ENCODE assay signal across 11 cellular contexts in the genomic region with DNA sequence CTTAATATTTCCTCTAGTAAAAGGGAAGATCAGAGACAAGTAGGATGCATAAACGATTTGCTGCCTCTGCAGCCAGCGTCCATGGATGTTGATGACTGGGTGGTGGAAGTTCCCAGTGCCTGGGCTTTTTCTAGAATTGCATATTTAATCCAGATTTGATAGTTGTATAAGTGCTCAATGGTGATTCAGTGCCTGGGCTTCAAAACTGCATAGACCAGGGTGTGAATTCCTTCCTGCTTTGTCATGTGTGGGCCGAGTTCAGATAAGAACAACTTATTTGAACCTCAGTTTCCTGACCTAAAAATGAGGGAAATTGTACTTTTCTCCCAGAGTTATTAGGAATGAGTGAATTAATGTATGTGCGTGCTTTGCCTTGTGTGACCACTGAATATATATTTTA.
DNase-seq lines count a peak whose midpoint lies in the region; ATAC-seq and TF ChIP-seq lines count a peak whose summit lies in the region.
"Had no signal": no experiment of that assay in that cellular context is flagged by ENCODE, and none has a peak within 500 bp of the region (broad histone marks: within the 10 kb centered on the region; RNA-seq: fewer than 3 reads in every experiment).

No MANE protein-coding gene starts in this region.

- no peak overlapping the region for H3K4me3 ChIP-seq in Panc1 (ENCODE audit: low read depth in 2 of 2, low read length in 2 of 2)

- TF ChIP-seq CTCF in Panc1 (IDR thresholded peaks at IDR 0.05): no peak

- in situ Hi-C loops in Panc1 (cut with HindIII; ENCODE audit: low pct_unique_long_range_greater_than_20kb, low sequenced_read_pairs): no loop called here

- H3K4me1 Mint-ChIP-seq in natural killer cell treated with Interleukin-12 subunit alpha and Interleukin-12 subunit beta and Interleukin-15 and Interleukin-18, amount 100 ng/mL, for 72 hours (ENCODE audit: low read depth in 2 of 2): peaks cover 37 to 41% of the 10 kb centered on the region in 2 donors
- H3K4me1 Mint-ChIP-seq in activated CD4-positive, alpha-beta T cell treated with anti-CD3 and anti-CD28 coated beads, Interleukin-2, amount 10 ng/mL, durations not matched to agents 7 days and 5 days: peaks cover 4% of the 10 kb centered on the region

- no peaks in the 10 kb centered on the region for H3K36me3 ChIP-seq in Panc1 (ENCODE audit: control insufficient read depth, insufficient read depth, low read length)

- no peak overlapping the region for H3K27ac ChIP-seq in Panc1 (ENCODE audit: low read length)

- CTCF ChIA-PET in Panc1 (lab: Charles Lee): no interaction called here
- CTCF ChIA-PET in activated CD4-positive, alpha-beta T cell treated with anti-CD3 and anti-CD28 coated beads, Interleukin-2, amount 10 ng/mL, durations not matched to agents 7 days and 5 days (lab: Charles Lee): no interaction called here

- intact Hi-C loops in Panc1 (cut with micrococcal nuclease; ENCODE audit: unreplicated experiment): no loop called here

- H3K4me1 ChIP-seq in Panc1 (ENCODE audit: control insufficient read depth, insufficient read depth, low read length): peaks cover 11% of the 10 kb centered on the region

- H3K27me3 Mint-ChIP-seq in natural killer cell treated with Interleukin-12 subunit alpha and Interleukin-12 subunit beta and Interleukin-15 and Interleukin-18, amount 100 ng/mL, for 72 hours: peaks cover 0 to 3% of the 10 kb centered on the region in 2 donors
- H3K27me3 Mint-ChIP-seq in activated CD4-positive, alpha-beta T cell treated with anti-CD3 and anti-CD28 coated beads, Interleukin-2, amount 10 ng/mL, durations not matched to agents 7 days and 5 days: no peaks in the 10 kb centered on the region

- no TSS peak for BruUV-seq in Panc1 (replicated peaks; lab: Mats Ljungman, UMichigan)

- peak overlapping the region in 1 of 2 donors; percentile 34 for H3K27ac Mint-ChIP-seq in natural killer cell treated with Interleukin-12 subunit alpha and Interleukin-12 subunit beta and Interleukin-15 and Interleukin-18, amount 100 ng/mL, for 72 hours
- no peak overlapping the region for H3K27ac Mint-ChIP-seq in activated CD4-positive, alpha-beta T cell treated with anti-CD3 and anti-CD28 coated beads, Interleukin-2, amount 10 ng/mL, durations not matched to agents 7 days and 5 days

- no peaks in the 10 kb centered on the region for H3K36me3 Mint-ChIP-seq in natural killer cell treated with Interleukin-12 subunit alpha and Interleukin-12 subunit beta and Interleukin-15 and Interleukin-18, amount 100 ng/mL, for 72 hours
- no peaks in the 10 kb centered on the region for H3K36me3 Mint-ChIP-seq in activated CD4-positive, alpha-beta T cell treated with anti-CD3 and anti-CD28 coated beads, Interleukin-2, amount 10 ng/mL, durations not matched to agents 7 days and 5 days (ENCODE audit: low read depth)

- POLR2A ChIA-PET in Panc1 (lab: Charles Lee): no interaction called here
- POLR2A ChIA-PET in activated CD4-positive, alpha-beta T cell treated with anti-CD3 and anti-CD28 coated beads, Interleukin-2, amount 10 ng/mL, durations not matched to agents 7 days and 5 days (lab: Charles Lee): no interaction called here

- no peaks in the 10 kb centered on the region for H3K9me3 Mint-ChIP-seq in natural killer cell treated with Interleukin-12 subunit alpha and Interleukin-12 subunit beta and Interleukin-15 and Interleukin-18, amount 100 ng/mL, for 72 hours
- H3K9me3 Mint-ChIP-seq in activated CD4-positive, alpha-beta T cell treated with anti-CD3 and anti-CD28 coated beads, Interleukin-2, amount 10 ng/mL, durations not matched to agents 7 days and 5 days: peaks cover 2% of the 10 kb centered on the region
- H3K9me3 Mint-ChIP-seq: H9 had no signal

- ATAC-seq in Panc1 (peak; percentile 24; the same call in 1 of the 2 replicates), GM21786 (IDR thresholded peaks at IDR 0.05; ENCODE audit: unreplicated experiment) (no peak), GM21576 (IDR thresholded peaks at IDR 0.05; ENCODE audit: unreplicated experiment) (no peak)
- ATAC-seq in natural killer cell treated with Interleukin-12 subunit alpha and Interleukin-12 subunit beta and Interleukin-15 and Interleukin-18, amount 100 ng/mL, for 72 hours: no peak

- DNase-seq in AG08396 (ENCODE audit: low spot score): peak; percentile 55
- DNase-seq in Panc1 (ENCODE audit: low read depth, low spot score): no peak
- peak; percentile 28 to 48 for DNase-seq in erythroblast (lab: John Stamatoyannopoulos, UW)
- DNase-seq in natural killer cell treated with Interleukin-12 subunit alpha and Interleukin-12 subunit beta and Interleukin-15 and Interleukin-18, amount 100 ng/mL, for 72 hours (ENCODE audit: low spot score): no peak
- no peak for DNase-seq in stimulated activated CD4-positive, alpha-beta T cell treated with anti-CD3 and anti-CD28 coated beads, Interleukin-4, amount 100 ng/mL, for 1 hour
- no peak for DNase-seq in activated CD4-positive, alpha-beta T cell treated with anti-CD3 and anti-CD28 coated beads, Interleukin-2, amount 10 ng/mL, durations not matched to agents 7 days and 5 days
- DNase-seq: activated T-cell treated with anti-CD3 and anti-CD28 coated beads, Interleukin-2, amount 50 U/mL, for 48 hours; H9; NCI-H446 treated with DMSO at 0.1 percent for 48 hours had no signal

- no peak for TF ChIP-seq POLR2A in erythroblast (IDR thresholded peaks at IDR 0.05; ENCODE audit: low read length)

- H3K9me3 ChIP-seq in Panc1 (ENCODE audit: control insufficient read depth, insufficient read depth, low read depth, low read length): no peaks in the 10 kb centered on the region

- H3K4me3 Mint-ChIP-seq in natural killer cell treated with Interleukin-12 subunit alpha and Interleukin-12 subunit beta and Interleukin-15 and Interleukin-18, amount 100 ng/mL, for 72 hours: peak overlapping the region; percentile 24
- H3K4me3 Mint-ChIP-seq in activated CD4-positive, alpha-beta T cell treated with anti-CD3 and anti-CD28 coated beads, Interleukin-2, amount 10 ng/mL, durations not matched to agents 7 days and 5 days: no peak overlapping the region
- H3K4me3 Mint-ChIP-seq: H9 had no signal

- no peaks in the 10 kb centered on the region for H3K27me3 ChIP-seq in Panc1 (ENCODE audit: control insufficient read depth, insufficient read depth, low read length)

Comparison
In these comparisons a context has a peak if more than half of its experiments do, and no peak if none do; other contexts are left out.
1. DNase-seq: peak in AG08396 (single experiment) and erythroblast (2 of 2); none in Panc1 (single experiment), natural killer cell treated with Interleukin-12 subunit alpha and Interleukin-12 subunit beta and Interleukin-15 and Interleukin-18, amount 100 ng/mL, for 72 hours (single experiment), stimulated activated CD4-positive, alpha-beta T cell treated with anti-CD3 and anti-CD28 coated beads, Interleukin-4, amount 100 ng/mL, for 1 hour (single experiment) and activated CD4-positive, alpha-beta T cell treated with anti-CD3 and anti-CD28 coated beads, Interleukin-2, amount 10 ng/mL, durations not matched to agents 7 days and 5 days (single experiment).